Comparison of ENCODE assay signal across 2 cellular contexts in the genomic region with DNA sequence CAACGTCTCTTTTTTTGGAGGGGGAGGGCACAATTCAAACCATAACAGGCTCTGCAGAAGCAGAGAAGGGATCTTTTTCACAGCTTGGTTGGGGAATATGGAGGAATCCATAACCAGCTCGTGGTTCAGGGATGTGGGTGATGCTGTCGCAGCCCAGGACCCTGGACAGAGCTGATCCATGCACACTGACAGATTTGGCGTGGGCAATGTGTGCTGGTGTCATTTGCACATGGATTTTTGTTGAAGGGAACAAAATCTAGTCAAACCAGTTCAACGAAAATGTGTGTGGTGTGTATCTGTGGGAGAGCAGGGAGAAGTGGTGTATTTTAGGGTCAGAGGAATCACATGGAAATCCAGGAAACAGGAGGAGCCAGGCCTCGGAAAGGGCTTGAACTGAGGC.
TF ChIP-seq lines count a peak whose summit lies in the region.

No MANE protein-coding gene starts in this region.

TF ChIP-seq in HEK293, 187 proteins besides CTCF, POLR2A, EP300 and RAD21 (continued from another document):
- TF ChIP-seq, protein P1, sequence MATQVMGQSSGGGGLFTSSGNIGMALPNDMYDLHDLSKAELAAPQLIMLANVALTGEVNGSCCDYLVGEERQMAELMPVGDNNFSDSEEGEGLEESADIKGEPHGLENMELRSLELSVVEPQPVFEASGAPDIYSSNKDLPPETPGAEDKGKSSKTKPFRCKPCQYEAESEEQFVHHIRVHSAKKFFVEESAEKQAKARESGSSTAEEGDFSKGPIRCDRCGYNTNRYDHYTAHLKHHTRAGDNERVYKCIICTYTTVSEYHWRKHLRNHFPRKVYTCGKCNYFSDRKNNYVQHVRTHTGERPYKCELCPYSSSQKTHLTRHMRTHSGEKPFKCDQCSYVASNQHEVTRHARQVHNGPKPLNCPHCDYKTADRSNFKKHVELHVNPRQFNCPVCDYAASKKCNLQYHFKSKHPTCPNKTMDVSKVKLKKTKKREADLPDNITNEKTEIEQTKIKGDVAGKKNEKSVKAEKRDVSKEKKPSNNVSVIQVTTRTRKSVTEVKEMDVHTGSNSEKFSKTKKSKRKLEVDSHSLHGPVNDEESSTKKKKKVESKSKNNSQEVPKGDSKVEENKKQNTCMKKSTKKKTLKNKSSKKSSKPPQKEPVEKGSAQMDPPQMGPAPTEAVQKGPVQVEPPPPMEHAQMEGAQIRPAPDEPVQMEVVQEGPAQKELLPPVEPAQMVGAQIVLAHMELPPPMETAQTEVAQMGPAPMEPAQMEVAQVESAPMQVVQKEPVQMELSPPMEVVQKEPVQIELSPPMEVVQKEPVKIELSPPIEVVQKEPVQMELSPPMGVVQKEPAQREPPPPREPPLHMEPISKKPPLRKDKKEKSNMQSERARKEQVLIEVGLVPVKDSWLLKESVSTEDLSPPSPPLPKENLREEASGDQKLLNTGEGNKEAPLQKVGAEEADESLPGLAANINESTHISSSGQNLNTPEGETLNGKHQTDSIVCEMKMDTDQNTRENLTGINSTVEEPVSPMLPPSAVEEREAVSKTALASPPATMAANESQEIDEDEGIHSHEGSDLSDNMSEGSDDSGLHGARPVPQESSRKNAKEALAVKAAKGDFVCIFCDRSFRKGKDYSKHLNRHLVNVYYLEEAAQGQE (tag by site-specific recombination; IDR thresholded peaks at IDR 0.05) = peak; percentile 93

TF ChIP-seq in GM12878, 131 proteins besides CTCF, POLR2A, EP300 and RAD21 (continued from another document):
- TF ChIP-seq, protein P1 (IDR thresholded peaks at IDR 0.05; ENCODE audit: low read depth, low read length) = peak; percentile 82
- no peak for TF ChIP-seq STAT1 (conservative IDR thresholded peaks at IDR 0.05)
- TF ChIP-seq, protein P2, sequence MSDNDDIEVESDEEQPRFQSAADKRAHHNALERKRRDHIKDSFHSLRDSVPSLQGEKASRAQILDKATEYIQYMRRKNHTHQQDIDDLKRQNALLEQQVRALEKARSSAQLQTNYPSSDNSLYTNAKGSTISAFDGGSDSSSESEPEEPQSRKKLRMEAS (IDR thresholded peaks at IDR 0.05; ENCODE audit: low read depth, low read length) = peak; percentile 24; the same call in 1 of the 2 replicates
- TF ChIP-seq, protein P3, sequence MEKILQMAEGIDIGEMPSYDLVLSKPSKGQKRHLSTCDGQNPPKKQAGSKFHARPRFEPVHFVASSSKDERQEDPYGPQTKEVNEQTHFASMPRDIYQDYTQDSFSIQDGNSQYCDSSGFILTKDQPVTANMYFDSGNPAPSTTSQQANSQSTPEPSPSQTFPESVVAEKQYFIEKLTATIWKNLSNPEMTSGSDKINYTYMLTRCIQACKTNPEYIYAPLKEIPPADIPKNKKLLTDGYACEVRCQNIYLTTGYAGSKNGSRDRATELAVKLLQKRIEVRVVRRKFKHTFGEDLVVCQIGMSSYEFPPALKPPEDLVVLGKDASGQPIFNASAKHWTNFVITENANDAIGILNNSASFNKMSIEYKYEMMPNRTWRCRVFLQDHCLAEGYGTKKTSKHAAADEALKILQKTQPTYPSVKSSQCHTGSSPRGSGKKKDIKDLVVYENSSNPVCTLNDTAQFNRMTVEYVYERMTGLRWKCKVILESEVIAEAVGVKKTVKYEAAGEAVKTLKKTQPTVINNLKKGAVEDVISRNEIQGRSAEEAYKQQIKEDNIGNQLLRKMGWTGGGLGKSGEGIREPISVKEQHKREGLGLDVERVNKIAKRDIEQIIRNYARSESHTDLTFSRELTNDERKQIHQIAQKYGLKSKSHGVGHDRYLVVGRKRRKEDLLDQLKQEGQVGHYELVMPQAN (conservative IDR thresholded peaks at IDR 0.05) = peak; percentile 37; the same call in 1 of the 2 replicates
TF ChIP-seq in GM12878: peak in this region for 4.
